In the genomic region with DNA sequence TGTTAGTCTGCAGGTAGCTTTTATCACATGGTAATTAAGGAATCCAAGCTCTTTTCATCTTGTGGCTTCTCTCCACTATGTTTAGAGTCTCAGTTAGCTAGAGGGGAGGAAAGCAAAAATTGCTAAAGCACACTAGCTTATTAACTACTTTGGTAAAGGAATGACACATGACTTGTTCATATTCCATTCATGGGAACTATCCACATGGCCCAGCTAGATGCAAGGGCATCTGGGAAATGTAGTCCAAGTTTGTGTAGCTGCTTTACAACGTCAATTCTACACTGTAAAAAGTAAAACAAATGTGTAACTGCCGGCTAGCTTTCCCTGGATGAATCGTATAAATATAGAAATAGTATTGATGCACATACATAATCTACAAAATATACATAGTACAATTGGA, we compare ENCODE assay signal across 25 cellular contexts.
DNase-seq lines count a peak whose midpoint lies in the region; ATAC-seq and TF ChIP-seq lines count a peak whose summit lies in the region.
"Had no signal": no experiment of that assay in that cellular context is flagged by ENCODE, and none has a peak within 500 bp of the region (broad histone marks: within the 10 kb centered on the region; RNA-seq: fewer than 3 reads in every experiment).

No MANE protein-coding gene starts in this region.

- no peaks in the 10 kb centered on the region for H3K79me2 ChIP-seq in GM23248 (ENCODE audit: insufficient read depth)
- no peaks in the 10 kb centered on the region for H3K79me2 ChIP-seq in PC-3 (ENCODE audit: low read length)

- H3K4me3 ChIP-seq in GM23248 (no peak overlapping the region), PC-3 (ENCODE audit: low read length) (no peak overlapping the region), fibroblast of mammary gland (ENCODE audit: control insufficient read depth, low read depth, low read length) (no peak overlapping the region)
- H3K4me3 ChIP-seq: BLaER1, body of pancreas, esophagus muscularis mucosa, heart right ventricle, skin epidermis, upper lobe of left lung had no signal

- H3K27ac ChIP-seq in GM23248, result no peak overlapping the region
- no peak overlapping the region for H3K27ac ChIP-seq in PC-3 (ENCODE audit: low read length)
- H3K27ac ChIP-seq: BLaER1, body of pancreas, esophagus muscularis mucosa, heart right ventricle, skin epidermis, upper lobe of left lung had no signal

- in situ Hi-C loops in GM23248 (cut with MboI), result no loop called here

- DNase-seq in A172 (ENCODE audit: low spot score) (peak; percentile 0), GM23248 (peak; percentile 1), PC-3 (peak; percentile 55), fibroblast of mammary gland (ENCODE audit: low read depth) (peak; percentile 34), NCI-H510A (lab: John Stamatoyannopoulos, UW) (no peak), omental fat pad (ENCODE audit: low spot score) (no peak), T-helper 9 cell (no peak)
- DNase-seq: activated CD8-positive, alpha-beta T cell treated with anti-CD3 and anti-CD28 coated beads for 36 hours; activated naive CD4-positive, alpha-beta T cell treated with anti-CD3 and anti-CD28 coated beads for 36 hours; body of pancreas; DMS79; GDM1; heart right ventricle; KBM-7; NCI-H1092 treated with DMSO at 0.1 percent for 48 hours; NCI-H1694 treated with DMSO at 0.1 percent for 48 hours; NCI-H526; stimulated activated naive B cell treated with anti-CD40 and anti-IgM and Interleukin-4, amounts not matched to agents 10 μg/mL and 1 μg/mL and 100 μg/mL, for 72 hours; substantia nigra; upper lobe of left lung had no signal

- no TSS peak for BruUV-seq in PC-3 (replicated peaks; lab: Mats Ljungman, UMichigan)

- POLR2A ChIA-PET in PC-3 (lab: Charles Lee; ENCODE audit: unreplicated experiment), result no interaction called here

- CTCF ChIA-PET in PC-3 (lab: Charles Lee), result no interaction called here

- H3K9ac ChIP-seq in GM23248, result no peak overlapping the region
- no peak overlapping the region for H3K9ac ChIP-seq in PC-3 (ENCODE audit: low read length)
- H3K9ac ChIP-seq: BLaER1 had no signal

- ATAC-seq in PC-3 (peak; percentile 62), GM19463 (IDR thresholded peaks at IDR 0.05; ENCODE audit: unreplicated experiment) (no peak), omental fat pad (ENCODE audit: low FRiP score) (no peak)
- ATAC-seq: activated CD8-positive, alpha-beta T cell treated with anti-CD3 and anti-CD28 coated beads for 36 hours; body of pancreas; heart right ventricle; left lobe of liver; stimulated activated naive B cell treated with anti-CD40 and anti-IgM and Interleukin-4, amounts not matched to agents 10 μg/mL and 1 μg/mL and 100 μg/mL, for 72 hours had no signal

- intact Hi-C loops in PC-3 (cut with micrococcal nuclease), result no loop called here

- H3F3A ChIP-seq in GM23248 (ENCODE audit: insufficient read depth), result no peaks in the 10 kb centered on the region
- H3F3A ChIP-seq in PC-3 (ENCODE audit: low read length, unreplicated experiment), result no peaks in the 10 kb centered on the region

- H3K36me3 ChIP-seq in GM23248 (ENCODE audit: low read depth), result no peaks in the 10 kb centered on the region
- H3K36me3 ChIP-seq in PC-3 (ENCODE audit: low read depth, low read length), result no peaks in the 10 kb centered on the region
- H3K36me3 ChIP-seq: BLaER1, esophagus muscularis mucosa, heart right ventricle, upper lobe of left lung had no signal

- no peak overlapping the region for H2AFZ ChIP-seq in GM23248
- 0 out of 2 replicates have a peak overlapping the region, but pooled peaks have one; percentile 36 for H2AFZ ChIP-seq in PC-3 (ENCODE audit: low read length)

- 35 to 49% methylated on average over 3 of the region's 3 CpGs for WGBS in GM23248 (ENCODE audit: low coverage in 1 of 2, low lambda C conversion rate in 2 of 2, missing lambda C conversion rate in 2 of 2), 2 experiments

- H3K4me1 ChIP-seq in GM23248 (ENCODE audit: insufficient read depth) (no peaks in the 10 kb centered on the region), PC-3 (ENCODE audit: insufficient read depth, low read length) (no peaks in the 10 kb centered on the region)
- H3K4me1 ChIP-seq: BLaER1, body of pancreas, esophagus muscularis mucosa, heart right ventricle, upper lobe of left lung had no signal

- H3K27me3 ChIP-seq in GM23248 (replicated peaks; ENCODE audit: insufficient read depth) (no peaks in the 10 kb centered on the region), PC-3 (ENCODE audit: low read length) (no peaks in the 10 kb centered on the region)
- H3K27me3 ChIP-seq: BLaER1, body of pancreas, esophagus muscularis mucosa, heart right ventricle, upper lobe of left lung had no signal

- H3K9me3 ChIP-seq in GM23248 (ENCODE audit: low read depth) (no peaks in the 10 kb centered on the region), PC-3 (ENCODE audit: low read length) (no peaks in the 10 kb centered on the region)
- H3K9me3 ChIP-seq: BLaER1, body of pancreas, esophagus muscularis mucosa, heart right ventricle, upper lobe of left lung had no signal

- TF ChIP-seq CTCF in PC-3 (conservative IDR thresholded peaks at IDR 0.05; ENCODE audit: low read depth, low read length) (no peak), fibroblast of mammary gland (conservative IDR thresholded peaks at IDR 0.05; ENCODE audit: control insufficient read depth, insufficient read depth, low read depth, low read length) (no peak), omental fat pad (IDR thresholded peaks at IDR 0.05) (no peak)

- H3K4me2 ChIP-seq in GM23248 (ENCODE audit: unreplicated experiment), result no peak overlapping the region
- no peak overlapping the region for H3K4me2 ChIP-seq in PC-3 (ENCODE audit: low read length)
- H3K4me2 ChIP-seq: BLaER1 had no signal

- H4K20me1 ChIP-seq in GM23248 (ENCODE audit: insufficient read depth) (no peaks in the 10 kb centered on the region), PC-3 (ENCODE audit: low read length) (no peaks in the 10 kb centered on the region)
- H4K20me1 ChIP-seq: BLaER1 had no signal

- H3K9me2 ChIP-seq in GM23248 (ENCODE audit: insufficient read depth) (no peaks in the 10 kb centered on the region), PC-3 (replicated peaks; ENCODE audit: low read length) (no peaks in the 10 kb centered on the region)

Comparison
In these comparisons a context has a peak if more than half of its experiments do, and no peak if none do; other contexts are left out.
1. DNase-seq: peak in A172 (single experiment), GM23248 (single experiment), PC-3 (single experiment) and fibroblast of mammary gland (single experiment); none in NCI-H510A (single experiment), omental fat pad (single experiment) and T-helper 9 cell (single experiment).